In genomic region chr6:39934060-39934757, GRCh38 we compare ENCODE assay signal across 8 cellular contexts. TPM values are rescaled to one million over a fixed set of nuclear protein-coding genes. Genes with fewer than 3 reads are reported as not detected.
DNase-seq lines count a peak whose midpoint lies in the region; ATAC-seq lines count a peak whose summit lies in the region.

MOCS1 (minus strand) TSS chr6:39934462; CDS start chr6:39934417, 45 bp downstream.

- peaks cover 0 to 8% (median 0%) of the 10 kb centered on the region in 4 donors for H3K4me1 Mint-ChIP-seq in CD4-positive, CD25-positive, alpha-beta regulatory T cell
- no peaks in the 10 kb centered on the region for H3K4me1 Mint-ChIP-seq in activated CD4-positive, alpha-beta T cell treated with anti-CD3 and anti-CD28 coated beads, Interleukin-2, amount 10 ng/mL, durations not matched to agents 24 days and 14 days

- H3K27me3 ChIP-seq in CD4-positive, CD25-positive, alpha-beta regulatory T cell (ENCODE audit: control insufficient read depth, insufficient read depth, low read length), result peaks cover 5% of the 10 kb centered on the region
- no peaks in the 10 kb centered on the region for H3K27me3 ChIP-seq in duodenal mucosa (ENCODE audit: control insufficient read depth in 1 of 2, insufficient read depth in 2 of 2, low read length in 2 of 2)

- H3K27ac ChIP-seq in CD4-positive, CD25-positive, alpha-beta regulatory T cell (ENCODE audit: insufficient read depth, low read length, poor library complexity, severe bottlenecking), result no peak within 1 kb of the TSS
- H3K27ac ChIP-seq in KOPT-K1 (ENCODE audit: low read depth, low read length, poor library complexity, severe bottlenecking) (peak within 1 kb of the TSS; percentile 56), duodenal mucosa (ENCODE audit: low read depth, low read length) (peak within 1 kb of the TSS; percentile 12)

- peaks cover 16% of the 10 kb centered on the region for H3K27me3 Mint-ChIP-seq in CD4-positive, CD25-positive, alpha-beta regulatory T cell
- H3K27me3 Mint-ChIP-seq in activated CD4-positive, alpha-beta T cell treated with anti-CD3 and anti-CD28 coated beads, Interleukin-2, amount 10 ng/mL, durations not matched to agents 24 days and 14 days, result peaks cover 35% of the 10 kb centered on the region

- peaks cover 0 to 5% (median 0%) of the 10 kb centered on the region in 7 donors for H3K9me3 Mint-ChIP-seq in CD4-positive, CD25-positive, alpha-beta regulatory T cell
- no peaks in the 10 kb centered on the region for H3K9me3 Mint-ChIP-seq in activated CD4-positive, alpha-beta T cell treated with anti-CD3 and anti-CD28 coated beads, Interleukin-2, amount 10 ng/mL, durations not matched to agents 24 days and 14 days

- no peaks in the 10 kb centered on the region for H3K36me3 ChIP-seq in CD4-positive, CD25-positive, alpha-beta regulatory T cell (ENCODE audit: control insufficient read depth, insufficient read depth, low read length)
- H3K36me3 ChIP-seq in KOPT-K1 (ENCODE audit: insufficient read depth, low read length) (no peaks in the 10 kb centered on the region), duodenal mucosa (ENCODE audit: control insufficient read depth in 1 of 2, insufficient read depth in 2 of 2, low read length in 2 of 2) (no peaks in the 10 kb centered on the region)

- peak in 1 of 3 donors; percentile 11 for DNase-seq in CD4-positive, CD25-positive, alpha-beta regulatory T cell
- DNase-seq in activated CD4-positive, alpha-beta T cell treated with anti-CD3 and anti-CD28 coated beads, Interleukin-2, amount 10 ng/mL, durations not matched to agents 24 days and 14 days, result peak; percentile 66
- peak; percentile 92 for DNase-seq in left lobe of liver (ENCODE audit: low spot score)
- peak; percentile 73 for DNase-seq in stimulated activated CD4-positive, alpha-beta T cell treated with anti-CD3 and anti-CD28 coated beads, Interleukin-15, amount 100 ng/mL, for 24 hours
- no peak for DNase-seq in DMS153 treated with DMSO at 0.1 percent for 48 hours (lab: John Stamatoyannopoulos, UW; ENCODE audit: unreplicated experiment)

- no peaks in the 10 kb centered on the region for H3K36me3 Mint-ChIP-seq in CD4-positive, CD25-positive, alpha-beta regulatory T cell
- H3K36me3 Mint-ChIP-seq in activated CD4-positive, alpha-beta T cell treated with anti-CD3 and anti-CD28 coated beads, Interleukin-2, amount 10 ng/mL, durations not matched to agents 24 days and 14 days (ENCODE audit: low read depth), result no peaks in the 10 kb centered on the region

- peak; percentile 35 to 50 for ATAC-seq in CD4-positive, CD25-positive, alpha-beta regulatory T cell (ENCODE audit: low read depth in 2 of 2)
- ATAC-seq in left lobe of liver (peak; percentile 88), GM21515 (IDR thresholded peaks at IDR 0.05; ENCODE audit: unreplicated experiment) (no peak)

- H3K27ac Mint-ChIP-seq in CD4-positive, CD25-positive, alpha-beta regulatory T cell, result peak within 1 kb of the TSS in 2 of 3 donors; percentile 45 to 56
- no peak within 1 kb of the TSS for H3K27ac Mint-ChIP-seq in activated CD4-positive, alpha-beta T cell treated with anti-CD3 and anti-CD28 coated beads, Interleukin-2, amount 10 ng/mL, durations not matched to agents 24 days and 14 days

- H3K4me3 Mint-ChIP-seq in CD4-positive, CD25-positive, alpha-beta regulatory T cell, result peak within 1 kb of the TSS in 3 of 4 donors; percentile 11 to 85 (median 79)
- peak within 1 kb of the TSS; percentile 75 for H3K4me3 Mint-ChIP-seq in activated CD4-positive, alpha-beta T cell treated with anti-CD3 and anti-CD28 coated beads, Interleukin-2, amount 10 ng/mL, durations not matched to agents 24 days and 14 days

- H3K9ac ChIP-seq in duodenal mucosa (ENCODE audit: low read depth in 1 of 2, low read length in 2 of 2), result peak within 1 kb of the TSS; percentile 68 to 85

- no peaks in the 10 kb centered on the region for H3K4me1 ChIP-seq in CD4-positive, CD25-positive, alpha-beta regulatory T cell (ENCODE audit: control insufficient read depth, insufficient read depth, low read length, poor library complexity, severe bottlenecking)
- peaks cover 49 to 55% of the 10 kb centered on the region in 2 donors for H3K4me1 ChIP-seq in duodenal mucosa (ENCODE audit: control insufficient read depth in 1 of 2, insufficient read depth in 2 of 2, low read length in 2 of 2)

- intact Hi-C loops in activated CD4-positive, alpha-beta T cell treated with anti-CD3 and anti-CD28 coated beads, Interleukin-2, amount 10 ng/mL, durations not matched to agents 24 days and 14 days (cut with micrococcal nuclease), result no loop called here

- H3K4me3 ChIP-seq in CD4-positive, CD25-positive, alpha-beta regulatory T cell (ENCODE audit: low read depth, low read length), result peak within 1 kb of the TSS; percentile 7
- H3K4me3 ChIP-seq in duodenal mucosa (ENCODE audit: low read depth in 1 of 2, low read length in 2 of 2), result peak within 1 kb of the TSS; percentile 79 to 87

- no peaks in the 10 kb centered on the region for H3K9me3 ChIP-seq in CD4-positive, CD25-positive, alpha-beta regulatory T cell (ENCODE audit: control insufficient read depth in 2 of 2, low read length in 2 of 2)
- H3K9me3 ChIP-seq in KOPT-K1 (ENCODE audit: insufficient read depth, low read length, poor library complexity, severe bottlenecking) (no peaks in the 10 kb centered on the region), duodenal mucosa (ENCODE audit: control insufficient read depth in 1 of 2, low read length in 2 of 2) (no peaks in the 10 kb centered on the region)

RNA-seq across cellular contexts. Expression of gene MOCS1, which starts in this region (rescaled TPM):
- 0.10 TPM for total RNA-seq in CD4-positive, CD25-positive, alpha-beta regulatory T cell
- under 1 TPM in 2 of 4 donors, not detected in 2; 0.32 to 0.69 TPM for polyA plus RNA-seq in CD4-positive, CD25-positive, alpha-beta regulatory T cell
- total RNA-seq in activated CD4-positive, alpha-beta T cell treated with anti-CD3 and anti-CD28 coated beads, Interleukin-2, amount 10 ng/mL, durations not matched to agents 24 days and 14 days, result 0.69 and 0.96 TPM in 2 replicates
- total RNA-seq in left lobe of liver, result 29.0 TPM

Comparison
In these comparisons a context has a peak if more than half of its experiments do, and no peak if none do; other contexts are left out.
1. RNA of gene MOCS1 (total RNA-seq): 29.0 TPM in left lobe of liver (single experiment); 0.69 to 0.96 TPM in activated CD4-positive, alpha-beta T cell treated with anti-CD3 and anti-CD28 coated beads, Interleukin-2, amount 10 ng/mL, durations not matched to agents 24 days and 14 days and 0.10 TPM in CD4-positive, CD25-positive, alpha-beta regulatory T cell (single experiment); every median in the first group is over 10 times any median in the second.
2. Peak in ATAC-seq and H3K4me3 ChIP-seq in CD4-positive, CD25-positive, alpha-beta regulatory T cell; RNA of the gene not detected or under 1 TPM.
3. Peak in DNase-seq in activated CD4-positive, alpha-beta T cell treated with anti-CD3 and anti-CD28 coated beads, Interleukin-2, amount 10 ng/mL, durations not matched to agents 24 days and 14 days; RNA of the gene not detected or under 1 TPM.